Comparison of ENCODE assay signal across 22 cellular contexts in genomic region chr2:161965994-161966393, GRCh38.
DNase-seq lines count a peak whose midpoint lies in the region; ATAC-seq and TF ChIP-seq lines count a peak whose summit lies in the region.
"Had no signal": no experiment of that assay in that cellular context is flagged by ENCODE, and none has a peak within 500 bp of the region (broad histone marks: within the 10 kb centered on the region; RNA-seq: fewer than 3 reads in every experiment).

No MANE protein-coding gene starts in this region.

- intact Hi-C loops in activated T-helper 1 cell treated with anti-CD3 and anti-CD28 coated beads, Interleukin-12 subunit alpha, Interleukin-12 subunit beta, Interleukin-2, Interleukin-4 antibody, amounts not matched to agents 30 ng/mL and 10 ng/mL and 1 ng/mL, durations not matched to agents 14 hours and 24 hours and 36 hours (cut with micrococcal nuclease): loop anchor here (1.0 to 2.0 kb wide), 3 partner anchors 26 to 889 kb away; no protein-coding TSS in a partner anchor

- H3K9me2 ChIP-seq in hepatocyte (replicated peaks; ENCODE audit: insufficient read depth): no peaks in the 10 kb centered on the region

- H3K79me2 ChIP-seq in hepatocyte: no peaks in the 10 kb centered on the region

- 90% methylated on average over 1 of the region's 1 CpG for WGBS in hepatocyte (ENCODE audit: low lambda C conversion rate, missing lambda C conversion rate)

- H3K4me3 Mint-ChIP-seq in activated CD8-positive, alpha-beta memory T cell treated with anti-CD3 and anti-CD28 coated beads, Interleukin-2, amount 10 ng/mL, durations not matched to agents 7 days and 5 days: no peak overlapping the region
- no peak overlapping the region for H3K4me3 Mint-ChIP-seq in activated T-helper 1 cell treated with anti-CD3 and anti-CD28 coated beads, Interleukin-12 subunit alpha, Interleukin-12 subunit beta, Interleukin-2, Interleukin-4 antibody, amounts not matched to agents 30 ng/mL and 10 ng/mL and 1 ng/mL, durations not matched to agents 14 hours and 24 hours and 36 hours
- no peak overlapping the region for H3K4me3 Mint-ChIP-seq in T-cell
- H3K4me3 Mint-ChIP-seq: CD14-positive monocyte, nephron progenitor cell had no signal

- H3K4me3 ChIP-seq in skeletal muscle cell (ENCODE audit: low read depth, low read length) (no peak overlapping the region), hepatocyte (no peak overlapping the region)
- H3K4me3 ChIP-seq: SJSA1, stomach had no signal

- H3K36me3 Mint-ChIP-seq in activated CD8-positive, alpha-beta memory T cell treated with anti-CD3 and anti-CD28 coated beads, Interleukin-2, amount 10 ng/mL, durations not matched to agents 7 days and 5 days: peaks cover 60% of the 10 kb centered on the region
- H3K36me3 Mint-ChIP-seq in activated T-helper 1 cell treated with anti-CD3 and anti-CD28 coated beads, Interleukin-12 subunit alpha, Interleukin-12 subunit beta, Interleukin-2, Interleukin-4 antibody, amounts not matched to agents 30 ng/mL and 10 ng/mL and 1 ng/mL, durations not matched to agents 14 hours and 24 hours and 36 hours (ENCODE audit: low read depth): peaks cover 32% of the 10 kb centered on the region
- no peaks in the 10 kb centered on the region for H3K36me3 Mint-ChIP-seq in T-cell
- H3K36me3 Mint-ChIP-seq: CD14-positive monocyte had no signal

- H3K27me3 ChIP-seq in hepatocyte: no peaks in the 10 kb centered on the region
- H3K27me3 ChIP-seq: SJSA1, stomach had no signal

- H3K27ac Mint-ChIP-seq in activated CD8-positive, alpha-beta memory T cell treated with anti-CD3 and anti-CD28 coated beads, Interleukin-2, amount 10 ng/mL, durations not matched to agents 7 days and 5 days: peak overlapping the region; percentile 59
- peak overlapping the region; percentile 1 for H3K27ac Mint-ChIP-seq in activated T-helper 1 cell treated with anti-CD3 and anti-CD28 coated beads, Interleukin-12 subunit alpha, Interleukin-12 subunit beta, Interleukin-2, Interleukin-4 antibody, amounts not matched to agents 30 ng/mL and 10 ng/mL and 1 ng/mL, durations not matched to agents 14 hours and 24 hours and 36 hours
- no peak overlapping the region for H3K27ac Mint-ChIP-seq in T-cell
- H3K27ac Mint-ChIP-seq: CD14-positive monocyte, nephron progenitor cell had no signal

- no peaks in the 10 kb centered on the region for H3K36me3 ChIP-seq in hepatocyte (replicated peaks; ENCODE audit: insufficient read depth, low read depth)
- H3K36me3 ChIP-seq: SJSA1, stomach had no signal

- no peaks in the 10 kb centered on the region for H3K9me3 ChIP-seq in hepatocyte (ENCODE audit: low read depth)
- H3K9me3 ChIP-seq: SJSA1, stomach had no signal

- H3K4me2 ChIP-seq in hepatocyte: no peak overlapping the region

- no peak overlapping the region for H2AFZ ChIP-seq in hepatocyte

- peaks cover 50% of the 10 kb centered on the region for H3K4me1 Mint-ChIP-seq in activated CD8-positive, alpha-beta memory T cell treated with anti-CD3 and anti-CD28 coated beads, Interleukin-2, amount 10 ng/mL, durations not matched to agents 7 days and 5 days
- H3K4me1 Mint-ChIP-seq in activated T-helper 1 cell treated with anti-CD3 and anti-CD28 coated beads, Interleukin-12 subunit alpha, Interleukin-12 subunit beta, Interleukin-2, Interleukin-4 antibody, amounts not matched to agents 30 ng/mL and 10 ng/mL and 1 ng/mL, durations not matched to agents 14 hours and 24 hours and 36 hours (ENCODE audit: low read depth): peaks cover 86% of the 10 kb centered on the region
- peaks cover 0 to 4% (median 0%) of the 10 kb centered on the region in 3 donors for H3K4me1 Mint-ChIP-seq in T-cell
- H3K4me1 Mint-ChIP-seq: nephron progenitor cell had no signal

- no peaks in the 10 kb centered on the region for H3K4me1 ChIP-seq in hepatocyte (ENCODE audit: insufficient read depth)
- H3K4me1 ChIP-seq: SJSA1, stomach had no signal

- no peak for TF ChIP-seq CTCF in hepatocyte (IDR thresholded peaks at IDR 0.05; ENCODE audit: poor library complexity)

- POLR2A ChIA-PET in T-cell (lab: Charles Lee): no interaction called here

- no peak for DNase-seq in activated CD8-positive, alpha-beta memory T cell treated with anti-CD3 and anti-CD28 coated beads, Interleukin-2, amount 10 ng/mL, durations not matched to agents 7 days and 5 days
- no peak for DNase-seq in activated CD8-positive, alpha-beta memory T cell treated with anti-CD3 and anti-CD28 coated beads for 24 hours
- DNase-seq in M059J (ENCODE audit: low read depth) (peak; percentile 51), skeletal muscle cell (ENCODE audit: low read depth) (peak; percentile 23), ureter (ENCODE audit: low spot score) (no peak), T-cell (no peak), hepatocyte (ENCODE audit: low spot score) (no peak)
- DNase-seq in activated T-helper 1 cell treated with anti-CD3 and anti-CD28 coated beads, Interleukin-12 subunit alpha, Interleukin-12 subunit beta, Interleukin-2, Interleukin-4 antibody, amounts not matched to agents 30 ng/mL and 10 ng/mL and 1 ng/mL, durations not matched to agents 14 hours and 24 hours and 36 hours (ENCODE audit: low spot score): no peak
- DNase-seq: activated CD4-positive, alpha-beta T cell treated with anti-CD3 and anti-CD28 coated beads for 48 hours; amygdala; DMS153; effector CD4-positive, alpha-beta T cell; GOT3; hippocampal formation; mesenchymal stem cell; NCI-H1417 treated with DMSO at 0.1 percent for 48 hours; NCI-H226; nephron progenitor cell; stomach; T1000 had no signal

- peaks cover 4% of the 10 kb centered on the region for H3K9me3 Mint-ChIP-seq in activated CD8-positive, alpha-beta memory T cell treated with anti-CD3 and anti-CD28 coated beads, Interleukin-2, amount 10 ng/mL, durations not matched to agents 7 days and 5 days (ENCODE audit: low read depth)
- peaks cover 11% of the 10 kb centered on the region for H3K9me3 Mint-ChIP-seq in activated T-helper 1 cell treated with anti-CD3 and anti-CD28 coated beads, Interleukin-12 subunit alpha, Interleukin-12 subunit beta, Interleukin-2, Interleukin-4 antibody, amounts not matched to agents 30 ng/mL and 10 ng/mL and 1 ng/mL, durations not matched to agents 14 hours and 24 hours and 36 hours
- H3K9me3 Mint-ChIP-seq in T-cell: peaks cover 0 to 4% (median 0%) of the 10 kb centered on the region in 3 donors
- H3K9me3 Mint-ChIP-seq: CD14-positive monocyte, nephron progenitor cell had no signal

- ATAC-seq in activated CD8-positive, alpha-beta memory T cell treated with anti-CD3 and anti-CD28 coated beads, Interleukin-2, amount 10 ng/mL, durations not matched to agents 7 days and 5 days: peak; percentile 68
- ATAC-seq in T-cell (replicated peaks in 1 of 4): no peak

- H3K27ac ChIP-seq in hepatocyte: no peak overlapping the region
- H3K27ac ChIP-seq: SJSA1, stomach had no signal

- H3K27me3 Mint-ChIP-seq in activated CD8-positive, alpha-beta memory T cell treated with anti-CD3 and anti-CD28 coated beads, Interleukin-2, amount 10 ng/mL, durations not matched to agents 7 days and 5 days: no peaks in the 10 kb centered on the region
- no peaks in the 10 kb centered on the region for H3K27me3 Mint-ChIP-seq in activated T-helper 1 cell treated with anti-CD3 and anti-CD28 coated beads, Interleukin-12 subunit alpha, Interleukin-12 subunit beta, Interleukin-2, Interleukin-4 antibody, amounts not matched to agents 30 ng/mL and 10 ng/mL and 1 ng/mL, durations not matched to agents 14 hours and 24 hours and 36 hours (ENCODE audit: insufficient read depth)
- no peaks in the 10 kb centered on the region for H3K27me3 Mint-ChIP-seq in T-cell

- no peaks in the 10 kb centered on the region for H4K20me1 ChIP-seq in hepatocyte (ENCODE audit: insufficient read depth, poor library complexity, severe bottlenecking)

- CTCF ChIA-PET in activated CD8-positive, alpha-beta memory T cell treated with anti-CD3 and anti-CD28 coated beads, Interleukin-2, amount 10 ng/mL, durations not matched to agents 7 days and 5 days (lab: Charles Lee): no interaction called here
- CTCF ChIA-PET in T-cell (lab: Charles Lee): no interaction called here

Comparison
In these comparisons a context has a peak if more than half of its experiments do, and no peak if none do; other contexts are left out.
1. DNase-seq: peak in M059J (single experiment) and skeletal muscle cell (single experiment); none in activated CD8-positive, alpha-beta memory T cell treated with anti-CD3 and anti-CD28 coated beads, Interleukin-2, amount 10 ng/mL, durations not matched to agents 7 days and 5 days (single experiment), activated CD8-positive, alpha-beta memory T cell treated with anti-CD3 and anti-CD28 coated beads for 24 hours (single experiment), activated T-helper 1 cell treated with anti-CD3 and anti-CD28 coated beads, Interleukin-12 subunit alpha, Interleukin-12 subunit beta, Interleukin-2, Interleukin-4 antibody, amounts not matched to agents 30 ng/mL and 10 ng/mL and 1 ng/mL, durations not matched to agents 14 hours and 24 hours and 36 hours (single experiment), ureter (single experiment), T-cell (0 of 34) and hepatocyte (single experiment).
2. H3K27ac Mint-ChIP-seq: peak in activated CD8-positive, alpha-beta memory T cell treated with anti-CD3 and anti-CD28 coated beads, Interleukin-2, amount 10 ng/mL, durations not matched to agents 7 days and 5 days (single experiment) and activated T-helper 1 cell treated with anti-CD3 and anti-CD28 coated beads, Interleukin-12 subunit alpha, Interleukin-12 subunit beta, Interleukin-2, Interleukin-4 antibody, amounts not matched to agents 30 ng/mL and 10 ng/mL and 1 ng/mL, durations not matched to agents 14 hours and 24 hours and 36 hours (single experiment); none in T-cell (0 of 2).